In the genomic region with DNA sequence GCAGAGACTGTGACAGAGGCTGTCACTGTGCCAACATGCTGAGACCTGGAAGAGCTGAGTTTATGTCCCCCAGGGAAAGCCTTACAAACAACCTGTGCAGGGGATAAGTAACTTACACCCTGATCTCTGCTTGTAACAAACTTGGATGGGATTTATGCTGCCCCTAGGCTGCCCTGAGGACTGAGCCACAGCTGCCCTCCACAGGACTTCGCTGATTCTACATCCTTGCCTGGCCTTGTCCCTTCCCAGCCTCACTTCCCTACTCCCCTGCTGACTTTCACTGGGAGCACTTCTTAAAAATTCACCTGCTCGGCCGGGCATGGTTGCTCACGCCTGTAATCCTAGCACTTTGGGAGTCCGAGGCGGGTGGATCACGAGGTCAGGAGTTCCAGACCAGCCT, we compare ENCODE assay signal across 17 cellular contexts. TPM values are rescaled to one million over a fixed set of nuclear protein-coding genes. Genes with fewer than 3 reads are reported as not detected.
DNase-seq lines count a peak whose midpoint lies in the region; ATAC-seq, FAIRE-seq and TF ChIP-seq lines count a peak whose summit lies in the region.
"Had no signal": no experiment of that assay in that cellular context is flagged by ENCODE, and none has a peak within 500 bp of the region (broad histone marks: within the 10 kb centered on the region; RNA-seq: fewer than 3 reads in every experiment).

No MANE protein-coding gene starts in this region.

- no peak overlapping the region for H3K14ac ChIP-seq in IMR-90 (replicated peaks; ENCODE audit: low read depth, low read length)

- no peak overlapping the region for H3K4me3 ChIP-seq in H7 (ENCODE audit: insufficient read depth, low read depth, low read length)
- H3K4me3 ChIP-seq in IMR-90 (ENCODE audit: insufficient read depth, low read depth, low read length) = no peak overlapping the region
- H3K4me3 ChIP-seq in K562 = no peak overlapping the region
- H3K4me3 ChIP-seq in mesendoderm (ENCODE audit: low read length) = no peak overlapping the region
- H3K4me3 ChIP-seq: GM23248, SK-N-MC had no signal

- peaks cover 14% of the 10 kb centered on the region for H3K4me1 ChIP-seq in IMR-90 (ENCODE audit: control insufficient read depth, insufficient read depth, low read length)
- H3K4me1 ChIP-seq in K562 (replicated peaks in 1 of 2; ENCODE audit: control insufficient read depth in 2 of 2, insufficient read depth in 2 of 2, low read length in 2 of 2) = no peaks in the 10 kb centered on the region
- H3K4me1 ChIP-seq in mesendoderm (ENCODE audit: control insufficient read depth, low read depth, low read length) = no peaks in the 10 kb centered on the region

- no peak overlapping the region for H3K9ac ChIP-seq in IMR-90 (ENCODE audit: low read depth, low read length)
- H3K9ac ChIP-seq in K562 (ENCODE audit: insufficient read depth in 1 of 2, low read depth in 2 of 2, low read length in 2 of 2) = no peak overlapping the region
- H3K9ac ChIP-seq in mesendoderm (ENCODE audit: low read length) = no peak overlapping the region
- H3K9ac ChIP-seq: GM23248 had no signal

- H4K5ac ChIP-seq in IMR-90 (ENCODE audit: low read depth, low read length) = no peak overlapping the region
- no peak overlapping the region for H4K5ac ChIP-seq in mesendoderm (ENCODE audit: low read length)

- H3K56ac ChIP-seq in IMR-90 (ENCODE audit: extremely low read depth, insufficient read depth, low read length) (no peak overlapping the region), mesendoderm (ENCODE audit: low read length) (no peak overlapping the region)

- H2BK20ac ChIP-seq in IMR-90 (ENCODE audit: low read depth, low read length) = no peak overlapping the region

- H2AK5ac ChIP-seq in IMR-90 (ENCODE audit: low read depth, low read length) = peak overlapping the region; percentile 1; the same call in 1 of the 2 replicates
- no peak overlapping the region for H2AK5ac ChIP-seq in mesendoderm (ENCODE audit: low read length)

- no peak overlapping the region for H3K4ac ChIP-seq in IMR-90 (ENCODE audit: low read depth, low read length)
- H3K4ac ChIP-seq in mesendoderm (ENCODE audit: low read depth, low read length) = no peak overlapping the region

- DNase-seq in H7 (peak; percentile 76), IMR-90 (no peak), K562 (ENCODE audit: extremely low read depth in 1 of 4, low spot score in 3 of 4) (no peak), mesendoderm (peak; percentile 67), T-helper 17 cell (no peak)
- DNase-seq in CD4-positive, alpha-beta T cell = no peak
- DNase-seq: DMS153, GM23248, Karpas-422, NCI-H2029 treated with DMSO at 0.1 percent for 48 hours, NCI-H226, NCI-H526 treated with DMSO at 0.1 percent for 48 hours, T-helper 2 cell had no signal

- TF ChIP-seq POLR2A in IMR-90 (IDR thresholded peaks at IDR 0.05; ENCODE audit: low read depth, low read length) = no peak
- no peak for TF ChIP-seq POLR2A in K562 (conservative IDR thresholded peaks at IDR 0.05)

- no peak overlapping the region for H3K4me2 ChIP-seq in IMR-90 (ENCODE audit: low read depth, low read length)
- no peak overlapping the region for H3K4me2 ChIP-seq in K562 (ENCODE audit: insufficient read depth, low read length)
- no peak overlapping the region for H3K4me2 ChIP-seq in mesendoderm (ENCODE audit: low read length)

- ATAC-seq in IMR-90 (ENCODE audit: low read depth) = no peak
- ATAC-seq in K562 = peak; percentile 80
- ATAC-seq in CD4-positive, alpha-beta T cell (ENCODE audit: poor library complexity) = no peak
- no peak for ATAC-seq in T-helper 17 cell
- ATAC-seq in GM21825 (IDR thresholded peaks at IDR 0.05; ENCODE audit: unreplicated experiment) = no peak
- ATAC-seq: Right ventricle myocardium inferior had no signal

- H3K23ac ChIP-seq in IMR-90 (ENCODE audit: low read depth, low read length) (no peak overlapping the region), mesendoderm (ENCODE audit: low read length) (no peak overlapping the region)

- no peak overlapping the region for H3K27ac Mint-ChIP-seq in CD4-positive, alpha-beta T cell
- H3K27ac Mint-ChIP-seq in T-helper 17 cell = no peak overlapping the region

- H3K9me1 ChIP-seq in IMR-90 (ENCODE audit: insufficient read depth, low read length) (peaks cover 17% of the 10 kb centered on the region), K562 (ENCODE audit: control insufficient read depth, insufficient read depth, low read length) (no peaks in the 10 kb centered on the region)

- CTCF ChIA-PET in IMR-90 (lab: Yijun Ruan, JAX) (interaction anchor here (0.7 kb wide), 1 partner anchor 10 kb away, joined by 6 read pairs; no protein-coding TSS in a partner anchor), K562 (lab: Yijun Ruan, JAX; ENCODE audit: low intra/inter-chr PET ratio) (no interaction called here)
- CTCF ChIA-PET in CD4-positive, alpha-beta T cell (lab: Charles Lee) = no interaction called here

- no peak overlapping the region for H2AK9ac ChIP-seq in IMR-90 (replicated peaks; ENCODE audit: low read depth, low read length, poor library complexity)

- H3K27me3 ChIP-seq in H7 (ENCODE audit: control insufficient read depth, insufficient read depth, low read length) = no peaks in the 10 kb centered on the region
- H3K27me3 ChIP-seq in IMR-90 (ENCODE audit: control insufficient read depth, insufficient read depth, low read length) = no peaks in the 10 kb centered on the region
- peaks cover 4 to 33% of the 10 kb centered on the region in 2 experiments; a peak in 4 of 5 replicates for H3K27me3 ChIP-seq in K562 (ENCODE audit: control insufficient read depth in 2 of 2, insufficient read depth in 2 of 2, low read length in 2 of 2)
- no peaks in the 10 kb centered on the region for H3K27me3 ChIP-seq in mesendoderm (ENCODE audit: insufficient read depth, low read length, poor library complexity)
- H3K27me3 ChIP-seq in CD4-positive, alpha-beta T cell (ENCODE audit: control insufficient read depth, insufficient read depth, low read length) = peaks cover 5% of the 10 kb centered on the region

- H3K79me2 ChIP-seq in K562 (ENCODE audit: control insufficient read depth, insufficient read depth, low read length) = no peaks in the 10 kb centered on the region
- no peaks in the 10 kb centered on the region for H3K79me2 ChIP-seq in mesendoderm (ENCODE audit: control insufficient read depth, insufficient read depth, low read length)

- H4K8ac ChIP-seq in IMR-90 (ENCODE audit: low read depth in 2 of 2, low read length in 2 of 2) (no peak overlapping the region), mesendoderm (ENCODE audit: low read depth, low read length) (no peak overlapping the region)

- TF ChIP-seq EP300 in K562 (IDR thresholded peaks at IDR 0.05; ENCODE audit: low read length) = no peak

- dilution Hi-C loops in IMR-90 (cut with HindIII; ENCODE audit: low sequenced_read_pairs, unreplicated experiment) = no loop called here

- H3K27me3 Mint-ChIP-seq in CD4-positive, alpha-beta T cell = peaks cover 10% of the 10 kb centered on the region
- peaks cover 22% of the 10 kb centered on the region for H3K27me3 Mint-ChIP-seq in T-helper 17 cell

- H2AFZ ChIP-seq in IMR-90 (replicated peaks; ENCODE audit: low read length, poor library complexity) = no peak overlapping the region
- H2AFZ ChIP-seq in K562 (ENCODE audit: low read depth, low read length) = no peak overlapping the region
- H2AFZ ChIP-seq: GM23248 had no signal

- H2BK120ac ChIP-seq in IMR-90 (ENCODE audit: low read depth, low read length) (no peak overlapping the region), mesendoderm (ENCODE audit: low read depth, low read length) (no peak overlapping the region)

- TF ChIP-seq CTCF in IMR-90 (conservative IDR thresholded peaks at IDR 0.05; ENCODE audit: low read depth, low read length) (no peak), K562 (IDR thresholded peaks at IDR 0.05 in 2 of 3, conservative IDR thresholded peaks at IDR 0.05 in 1 of 3; ENCODE audit: insufficient read depth in 2 of 3, low read depth in 1 of 3, low read length in 3 of 3) (peak in 2 of 3 experiments; percentile 12 to 33; a peak in 3 of 6 replicates)
- no peak for TF ChIP-seq CTCF in CD4-positive, alpha-beta T cell (IDR thresholded peaks at IDR 0.05)

- H3K9me3 ChIP-seq in IMR-90 (ENCODE audit: control insufficient read depth, insufficient read depth, low read length) = no peaks in the 10 kb centered on the region
- no peaks in the 10 kb centered on the region for H3K9me3 ChIP-seq in K562 (replicated peaks; ENCODE audit: control insufficient read depth, insufficient read depth, low read depth, low read length)
- no peaks in the 10 kb centered on the region for H3K9me3 ChIP-seq in CD4-positive, alpha-beta T cell (ENCODE audit: control insufficient read depth, low read length)
- H3K9me3 ChIP-seq in T-helper 17 cell (ENCODE audit: control insufficient read depth, low read length, poor library complexity, severe bottlenecking) = no peaks in the 10 kb centered on the region

- in situ Hi-C loops in IMR-90 (cut with MboI; ENCODE audit: low sequenced_read_pairs) = no loop called here
- in situ Hi-C loops in K562 (cut with MboI) = no loop called here

- no peak overlapping the region; the same call in 2 of the 3 replicates for H2BK15ac ChIP-seq in IMR-90 (ENCODE audit: low read depth, low read length)
- no peak overlapping the region for H2BK15ac ChIP-seq in mesendoderm (replicated peaks; ENCODE audit: low read depth)

- no peaks in the 10 kb centered on the region for H4K20me1 ChIP-seq in IMR-90 (ENCODE audit: insufficient read depth, low read length)
- H4K20me1 ChIP-seq in K562 (replicated peaks; ENCODE audit: control insufficient read depth, insufficient read depth, low read length) = no peaks in the 10 kb centered on the region

- TF ChIP-seq RAD21 in IMR-90 (IDR thresholded peaks at IDR 0.05; ENCODE audit: low read length) (no peak), K562 (CRISPR knock-in tag; conservative IDR thresholded peaks at IDR 0.05 in 1 of 2, IDR thresholded peaks at IDR 0.05 in 1 of 2) (0 out of 4 replicates have a peak, but pooled peaks of 1 of the 2 experiments have one; percentile 7)

- no peak overlapping the region for H3K4me3 Mint-ChIP-seq in CD4-positive, alpha-beta T cell
- H3K4me3 Mint-ChIP-seq in T-helper 17 cell = no peak overlapping the region

- H3K79me1 ChIP-seq in IMR-90 (ENCODE audit: low read depth in 1 of 2, low read length in 2 of 2) (0 out of 4 replicates have a peak, but pooled peaks cover 0 to 3% of the 10 kb centered on the region in 2 experiments), mesendoderm (ENCODE audit: low read length) (no peaks in the 10 kb centered on the region)

- H3K36me3 Mint-ChIP-seq in CD4-positive, alpha-beta T cell (ENCODE audit: low read depth) = no peaks in the 10 kb centered on the region
- no peaks in the 10 kb centered on the region for H3K36me3 Mint-ChIP-seq in T-helper 17 cell (ENCODE audit: low read depth)

- H2BK5ac ChIP-seq in IMR-90 (ENCODE audit: low read depth, low read length, poor library complexity, severe bottlenecking) (no peak overlapping the region), mesendoderm (ENCODE audit: low read length) (no peak overlapping the region)

- no peaks in the 10 kb centered on the region for H3K36me3 ChIP-seq in H7 (replicated peaks; ENCODE audit: control insufficient read depth, insufficient read depth, low read length)
- no peaks in the 10 kb centered on the region for H3K36me3 ChIP-seq in IMR-90 (ENCODE audit: control insufficient read depth, insufficient read depth, low read length)
- H3K36me3 ChIP-seq in K562 (ENCODE audit: control insufficient read depth, insufficient read depth, low read length) = no peaks in the 10 kb centered on the region
- no peaks in the 10 kb centered on the region for H3K36me3 ChIP-seq in mesendoderm (ENCODE audit: control insufficient read depth, insufficient read depth, low read length)

- no peaks in the 10 kb centered on the region for H3K9me3 Mint-ChIP-seq in CD4-positive, alpha-beta T cell

- no peak for FAIRE-seq in K562 (lab: Jason Lieb, UNC)
- FAIRE-seq: GM19239 had no signal

- H4K91ac ChIP-seq in IMR-90 (ENCODE audit: insufficient read depth, low read depth, low read length) = no peak overlapping the region

- no peaks in the 10 kb centered on the region for H3K4me1 Mint-ChIP-seq in CD4-positive, alpha-beta T cell (ENCODE audit: low read depth)
- H3K4me1 Mint-ChIP-seq in T-helper 17 cell = no peaks in the 10 kb centered on the region

- H3K27ac ChIP-seq in IMR-90 (ENCODE audit: insufficient read depth, low read length) = no peak overlapping the region
- H3K27ac ChIP-seq in K562 (ENCODE audit: extremely low read depth, low read depth, low read length) = no peak overlapping the region
- H3K27ac ChIP-seq in mesendoderm (ENCODE audit: low read depth, low read length) = no peak overlapping the region
- no peak overlapping the region for H3K27ac ChIP-seq in CD4-positive, alpha-beta T cell (ENCODE audit: low read depth, low read length)
- H3K27ac ChIP-seq: GM23248, SK-N-MC had no signal

- H3K18ac ChIP-seq in IMR-90 (ENCODE audit: low read depth, low read length) (no peak overlapping the region), mesendoderm (ENCODE audit: low read length) (no peak overlapping the region)

- intact Hi-C loops in IMR-90 (cut with micrococcal nuclease) (no loop called here), K562 (cut with micrococcal nuclease) (no loop called here)
- intact Hi-C loops in CD4-positive, alpha-beta T cell (cut with DNase I, micrococcal nuclease) = no loop called here

- POLR2A ChIA-PET in IMR-90 (lab: Charles Lee; ENCODE audit: unreplicated experiment) = no interaction called here
- POLR2A ChIA-PET in K562 (lab: Yijun Ruan, JAX) = no interaction called here
- POLR2A ChIA-PET in CD4-positive, alpha-beta T cell (lab: Charles Lee) = no interaction called here

- 59% methylated on average over 3 of the region's 7 CpGs; no CpG with 5 or more reads in 1 of the 2 experiments for WGBS in IMR-90 (ENCODE audit: extremely low coverage in 2 of 2, insufficient read length in 1 of 2), 2 experiments
- 7% methylated on average over 7 of the region's 7 CpGs for WGBS in K562 (ENCODE audit: insufficient coverage, low coverage, missing lambda C conversion rate)
- no CpG with 5 or more reads among the region's 7 CpGs for WGBS in mesendoderm (ENCODE audit: extremely low coverage, insufficient coverage, low lambda C conversion rate)

- BruUV-seq in IMR-90 (replicated peaks; lab: Mats Ljungman, UMichigan) (no TSS peak), K562 (replicated peaks; lab: Mats Ljungman, UMichigan) (no TSS peak)

RNA-seq across cellular contexts. Expression of a gene that starts 45.9 kb away (rescaled TPM):
- total RNA-seq in H7 (2014; rRNA removed; shearing (Covaris generic)) = 5.2 TPM in 2 replicates
- total RNA-seq in IMR-90 (2012; rRNA removed) (19.7 and 26.9 TPM in 2 replicates), K562 (2014; rRNA removed) (2.1 and 2.3 TPM in 2 replicates), K562 (2014; rRNA removed; fragmentation: Illumina TruSeq; extraction: Trizol) (3.0 and 3.1 TPM in 2 replicates), K562 (2015; rRNA removed; fragmentation: Illumina TruSeq; extraction: Trizol) (2.3 and 3.2 TPM in 2 replicates), K562 (2021) (4.3 and 5.5 TPM in 2 replicates), T-helper 17 cell (10 to 100 TPM in 1 of 2 donors, under 1 TPM in 1; 0.75 to 14.8 TPM)
- polyA plus RNA-seq in IMR-90 (2012; rRNA removed) (25.0 and 28.1 TPM in 2 replicates), K562 (2011; rRNA removed) (3.1 and 8.7 TPM in 2 replicates), K562 (2014; fragmentation: Illumina TruSeq; extraction: Trizol) (2.4 and 3.2 TPM in 2 replicates), K562 (2014; fragmentation: Nextera tagmentation; extraction: Ambion mirVana) (under 1 TPM; 0.06 to 0.07 TPM), K562 (2014; rRNA removed) (2.2 and 3.3 TPM in 2 replicates)
- polyA plus RNA-seq in IMR-90 (2012; cell fraction: cytosol; rRNA removed) = 10.0 and 11.4 TPM in 2 replicates
- polyA plus RNA-seq in IMR-90 (2012; cell fraction: nucleus; rRNA removed; ENCODE audit: low replicate concordance) = 23.8 and 56.1 TPM in 2 replicates
- 10.7 and 26.2 TPM in 2 replicates for total RNA-seq in K562 (2011; cell fraction: chromatin; rRNA removed; ENCODE audit: low replicate concordance)
- total RNA-seq in K562 (2011; cell fraction: nucleolus; rRNA removed) = 4.8 and 8.2 TPM in 2 replicates
- total RNA-seq in K562 (2011; cell fraction: nucleoplasm; rRNA removed) = 11.8 and 12.5 TPM in 2 replicates
- 1.3 and 5.1 TPM in 2 replicates for polyA plus RNA-seq in K562 (2011; cell fraction: cytosol; rRNA removed)
- polyA plus RNA-seq in K562 (2011; cell fraction: nucleus; rRNA removed) = 5.7 and 20.6 TPM in 2 replicates
- polyA plus RNA-seq in K562 (2012) = 2.3 and 2.7 TPM in 2 replicates
- polyA minus RNA-seq in K562 (2011; rRNA and poly(A)+ RNA removed) = 7.4 and 13.7 TPM in 2 replicates
- polyA minus RNA-seq in K562 (2011; cell fraction: cytosol; rRNA and poly(A)+ RNA removed) = 2.7 and 4.9 TPM in 2 replicates
- 3.9 and 19.9 TPM in 2 replicates for polyA minus RNA-seq in K562 (2011; cell fraction: nucleus; rRNA and poly(A)+ RNA removed)
- polyA plus RNA-seq in mesendoderm (2013, experiment 1 of 2) = 3.8 TPM
- polyA plus RNA-seq in mesendoderm (2013, experiment 2 of 2) = 4.6 TPM
- total RNA-seq in CD4-positive, alpha-beta T cell = under 1 TPM in 1 of 2 experiments, not detected in 1; 0.16 TPM

Comparison
In these comparisons a context has a peak if more than half of its experiments do, and no peak if none do; other contexts are left out.
1. DNase-seq: peak in H7 (single experiment) and mesendoderm (single experiment); none in IMR-90 (single experiment), K562 (0 of 4), CD4-positive, alpha-beta T cell (0 of 10) and T-helper 17 cell (0 of 3).
2. CTCF ChIP-seq: peak in K562 (2 of 3); none in IMR-90 (single experiment) and CD4-positive, alpha-beta T cell (single experiment).